In genomic region chr19:31269425-31270127, GRCh38 we compare ENCODE assay signal across 1 cellular context.
A peak's percentile ranks its signal among the peaks of the same experiment; 100 is the strongest.
TF ChIP-seq lines count a peak whose summit lies in the region.

No MANE protein-coding gene starts in this region.

TF ChIP-seq in SK-N-SH treated with all-trans-retinoic acid at 6 μM for 48 hours, 23 proteins besides CTCF, POLR2A, EP300 and RAD21 (continued from another document):
- TF ChIP-seq ESRRG (CRISPR knock-in tag; IDR thresholded peaks at IDR 0.05) (0 out of 2 replicates have a peak, but pooled peaks have one; percentile 25), ARNTL (CRISPR knock-in tag; IDR thresholded peaks at IDR 0.05; ENCODE audit: borderline replicate concordance, low read depth) (no peak), ZFP3 (CRISPR knock-in tag; IDR thresholded peaks at IDR 0.05) (no peak), POU6F1 (CRISPR knock-in tag; IDR thresholded peaks at IDR 0.05; ENCODE audit: borderline replicate concordance, low read depth) (no peak), CREB5 (CRISPR knock-in tag; IDR thresholded peaks at IDR 0.05; ENCODE audit: low read depth) (no peak), CSRNP3 (CRISPR knock-in tag; IDR thresholded peaks at IDR 0.05) (no peak), RARB (CRISPR knock-in tag; IDR thresholded peaks at IDR 0.05) (no peak), TCF4 (CRISPR knock-in tag; IDR thresholded peaks at IDR 0.05; ENCODE audit: borderline replicate concordance) (peak; percentile 65), CSDC2 (CRISPR knock-in tag; IDR thresholded peaks at IDR 0.05) (no peak), ISL1 (CRISPR knock-in tag; IDR thresholded peaks at IDR 0.05) (no peak), ZC3H10 (CRISPR knock-in tag; IDR thresholded peaks at IDR 0.05) (no peak), ZNF8 (CRISPR knock-in tag; IDR thresholded peaks at IDR 0.05) (no peak), TSHZ2 (CRISPR knock-in tag; IDR thresholded peaks at IDR 0.05) (no peak; the same call in 1 of the 2 replicates), TOX (CRISPR knock-in tag; IDR thresholded peaks at IDR 0.05; ENCODE audit: borderline replicate concordance) (no peak)
